ENCODE assay signal across 16 cellular contexts in the genomic region with DNA sequence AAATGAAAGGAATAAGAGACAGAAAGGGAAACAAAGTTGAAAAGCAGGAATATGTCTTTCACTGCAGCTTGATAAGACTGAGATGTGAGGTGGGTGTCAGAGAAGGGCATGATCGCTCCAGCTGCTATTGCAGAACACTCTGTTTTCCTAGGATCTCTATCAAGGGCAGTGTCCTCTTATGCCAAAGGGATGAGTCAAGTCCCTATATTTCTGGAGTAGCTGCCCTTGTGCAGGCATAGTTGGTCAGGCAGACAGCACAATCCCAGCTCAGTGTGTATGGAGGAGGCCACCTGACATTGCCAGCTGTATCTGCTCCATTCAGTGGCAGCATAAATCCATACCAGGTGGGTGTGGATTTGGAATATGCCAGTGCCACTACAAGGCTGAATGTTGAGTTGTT.
DNase-seq lines count a peak whose midpoint lies in the region; ATAC-seq, FAIRE-seq and TF ChIP-seq lines count a peak whose summit lies in the region.
"Had no signal": no experiment of that assay in that cellular context is flagged by ENCODE, and none has a peak within 500 bp of the region (broad histone marks: within the 10 kb centered on the region; RNA-seq: fewer than 3 reads in every experiment).

No MANE protein-coding gene starts in this region.

- no peak for ATAC-seq in activated CD4-positive, alpha-beta T cell treated with anti-CD3 and anti-CD28 coated beads for 36 hours

- CTCF ChIA-PET in activated CD4-positive, alpha-beta T cell treated with anti-CD3 and anti-CD28 coated beads for 36 hours (lab: Charles Lee) = interaction anchor here (0.5 to 1.0 kb wide), 4 partner anchors 16 to 509 kb away, joined by 3 to 4 read pairs (median 4); no protein-coding TSS in a partner anchor

- FAIRE-seq in GM12892 (lab: Jason Lieb, UNC) = peak; percentile 88
- FAIRE-seq: D721Med had no signal

- H3K27me3 Mint-ChIP-seq in activated CD4-positive, alpha-beta T cell treated with anti-CD3 and anti-CD28 coated beads for 36 hours = no peaks in the 10 kb centered on the region
- H3K27me3 Mint-ChIP-seq in activated T-helper 1 cell treated with anti-CD3 and anti-CD28 coated beads, Interleukin-12 subunit alpha, Interleukin-12 subunit beta, Interleukin-2, Interleukin-4 antibody, amounts not matched to agents 30 ng/mL and 10 ng/mL and 1 ng/mL, durations not matched to agents 14 hours and 24 hours and 36 hours (ENCODE audit: insufficient read depth) = no peaks in the 10 kb centered on the region
- H3K27me3 Mint-ChIP-seq in nephron (ENCODE audit: low read depth) = peaks cover 4% of the 10 kb centered on the region

- peak overlapping the region; percentile 99 for H3K27ac Mint-ChIP-seq in activated CD4-positive, alpha-beta T cell treated with anti-CD3 and anti-CD28 coated beads for 36 hours
- H3K27ac Mint-ChIP-seq in activated T-helper 1 cell treated with anti-CD3 and anti-CD28 coated beads, Interleukin-12 subunit alpha, Interleukin-12 subunit beta, Interleukin-2, Interleukin-4 antibody, amounts not matched to agents 30 ng/mL and 10 ng/mL and 1 ng/mL, durations not matched to agents 14 hours and 24 hours and 36 hours = peak overlapping the region; percentile 96
- H3K27ac Mint-ChIP-seq in nephron = peak overlapping the region; percentile 71 to 80 (median 80)

- TF ChIP-seq CTCF in nephron (IDR thresholded peaks at IDR 0.05; ENCODE audit: unreplicated experiment in 3 of 3) = no peak

- H3K36me3 Mint-ChIP-seq in activated CD4-positive, alpha-beta T cell treated with anti-CD3 and anti-CD28 coated beads for 36 hours (ENCODE audit: low read depth) = peaks cover 80% of the 10 kb centered on the region
- peaks cover 45% of the 10 kb centered on the region for H3K36me3 Mint-ChIP-seq in activated T-helper 1 cell treated with anti-CD3 and anti-CD28 coated beads, Interleukin-12 subunit alpha, Interleukin-12 subunit beta, Interleukin-2, Interleukin-4 antibody, amounts not matched to agents 30 ng/mL and 10 ng/mL and 1 ng/mL, durations not matched to agents 14 hours and 24 hours and 36 hours (ENCODE audit: low read depth)
- no peaks in the 10 kb centered on the region for H3K36me3 Mint-ChIP-seq in nephron (ENCODE audit: low read depth)

- POLR2A ChIA-PET in activated CD4-positive, alpha-beta T cell treated with anti-CD3 and anti-CD28 coated beads for 36 hours (lab: Charles Lee) = no interaction called here

- DNase-seq in activated CD4-positive, alpha-beta T cell treated with anti-CD3 and anti-CD28 coated beads for 36 hours = no peak
- no peak for DNase-seq in activated CD4-positive, alpha-beta T cell treated with anti-CD3 and anti-CD28 coated beads for 1 hour
- no peak for DNase-seq in GM12892 (ENCODE audit: insufficient read length)
- no peak for DNase-seq in activated T-helper 1 cell treated with anti-CD3 and anti-CD28 coated beads, Interleukin-12 subunit alpha, Interleukin-12 subunit beta, Interleukin-2, Interleukin-4 antibody, amounts not matched to agents 30 ng/mL and 10 ng/mL and 1 ng/mL, durations not matched to agents 14 hours and 24 hours and 36 hours (ENCODE audit: low spot score)
- no peak for DNase-seq in HT-29 (ENCODE audit: low spot score)
- no peak for DNase-seq in anterior cingulate cortex (lab: John Stamatoyannopoulos, UW)
- DNase-seq in dermis blood vessel endothelial cell = no peak
- DNase-seq: brain microvascular endothelial cell; effector CD8-positive, alpha-beta T cell; H7; NCI-H1105; NCI-H2171; stimulated activated CD4-positive, alpha-beta T cell treated with anti-CD3 and anti-CD28 coated beads, Interleukin-1b, Interleukin-23, amount 100 ng/mL, for 48 hours; stimulated activated CD8-positive, alpha-beta memory T cell treated with anti-CD3 and anti-CD28 coated beads, Interleukin-4, amount 100 ng/mL, for 48 hours had no signal

- peaks cover 7% of the 10 kb centered on the region for H3K4me1 Mint-ChIP-seq in activated CD4-positive, alpha-beta T cell treated with anti-CD3 and anti-CD28 coated beads for 36 hours
- peaks cover 18% of the 10 kb centered on the region for H3K4me1 Mint-ChIP-seq in activated T-helper 1 cell treated with anti-CD3 and anti-CD28 coated beads, Interleukin-12 subunit alpha, Interleukin-12 subunit beta, Interleukin-2, Interleukin-4 antibody, amounts not matched to agents 30 ng/mL and 10 ng/mL and 1 ng/mL, durations not matched to agents 14 hours and 24 hours and 36 hours (ENCODE audit: low read depth)
- H3K4me1 Mint-ChIP-seq in nephron = peaks cover 96% of the 10 kb centered on the region

- peak overlapping the region; percentile 84 for H3K4me3 Mint-ChIP-seq in activated CD4-positive, alpha-beta T cell treated with anti-CD3 and anti-CD28 coated beads for 36 hours
- H3K4me3 Mint-ChIP-seq in activated T-helper 1 cell treated with anti-CD3 and anti-CD28 coated beads, Interleukin-12 subunit alpha, Interleukin-12 subunit beta, Interleukin-2, Interleukin-4 antibody, amounts not matched to agents 30 ng/mL and 10 ng/mL and 1 ng/mL, durations not matched to agents 14 hours and 24 hours and 36 hours = peak overlapping the region; percentile 91
- no peak overlapping the region for H3K4me3 Mint-ChIP-seq in nephron

- intact Hi-C loops in activated CD4-positive, alpha-beta T cell treated with anti-CD3 and anti-CD28 coated beads for 36 hours (cut with DNase I, micrococcal nuclease) = no loop called here
- intact Hi-C loops in activated T-helper 1 cell treated with anti-CD3 and anti-CD28 coated beads, Interleukin-12 subunit alpha, Interleukin-12 subunit beta, Interleukin-2, Interleukin-4 antibody, amounts not matched to agents 30 ng/mL and 10 ng/mL and 1 ng/mL, durations not matched to agents 14 hours and 24 hours and 36 hours (cut with micrococcal nuclease) = no loop called here

- no peak; the same call in 1 of the 2 replicates for TF ChIP-seq POLR2A in GM12892 (IDR thresholded peaks at IDR 0.05; ENCODE audit: low read depth, low read length)

- H3K9me3 Mint-ChIP-seq in activated CD4-positive, alpha-beta T cell treated with anti-CD3 and anti-CD28 coated beads for 36 hours (ENCODE audit: low read depth) = no peaks in the 10 kb centered on the region
- no peaks in the 10 kb centered on the region for H3K9me3 Mint-ChIP-seq in activated T-helper 1 cell treated with anti-CD3 and anti-CD28 coated beads, Interleukin-12 subunit alpha, Interleukin-12 subunit beta, Interleukin-2, Interleukin-4 antibody, amounts not matched to agents 30 ng/mL and 10 ng/mL and 1 ng/mL, durations not matched to agents 14 hours and 24 hours and 36 hours
- H3K9me3 Mint-ChIP-seq in nephron = no peaks in the 10 kb centered on the region

Comparison
In these comparisons a context has a peak if more than half of its experiments do, and no peak if none do; other contexts are left out.
1. H3K4me3 Mint-ChIP-seq: peak in activated CD4-positive, alpha-beta T cell treated with anti-CD3 and anti-CD28 coated beads for 36 hours (single experiment) and activated T-helper 1 cell treated with anti-CD3 and anti-CD28 coated beads, Interleukin-12 subunit alpha, Interleukin-12 subunit beta, Interleukin-2, Interleukin-4 antibody, amounts not matched to agents 30 ng/mL and 10 ng/mL and 1 ng/mL, durations not matched to agents 14 hours and 24 hours and 36 hours (single experiment); none in nephron (0 of 3).
2. Peak in every context shown above with its lines, with median percentiles within 50 percentile points of each other: H3K27ac Mint-ChIP-seq.